ENCODE assay signal across 8 cellular contexts in the genomic region with DNA sequence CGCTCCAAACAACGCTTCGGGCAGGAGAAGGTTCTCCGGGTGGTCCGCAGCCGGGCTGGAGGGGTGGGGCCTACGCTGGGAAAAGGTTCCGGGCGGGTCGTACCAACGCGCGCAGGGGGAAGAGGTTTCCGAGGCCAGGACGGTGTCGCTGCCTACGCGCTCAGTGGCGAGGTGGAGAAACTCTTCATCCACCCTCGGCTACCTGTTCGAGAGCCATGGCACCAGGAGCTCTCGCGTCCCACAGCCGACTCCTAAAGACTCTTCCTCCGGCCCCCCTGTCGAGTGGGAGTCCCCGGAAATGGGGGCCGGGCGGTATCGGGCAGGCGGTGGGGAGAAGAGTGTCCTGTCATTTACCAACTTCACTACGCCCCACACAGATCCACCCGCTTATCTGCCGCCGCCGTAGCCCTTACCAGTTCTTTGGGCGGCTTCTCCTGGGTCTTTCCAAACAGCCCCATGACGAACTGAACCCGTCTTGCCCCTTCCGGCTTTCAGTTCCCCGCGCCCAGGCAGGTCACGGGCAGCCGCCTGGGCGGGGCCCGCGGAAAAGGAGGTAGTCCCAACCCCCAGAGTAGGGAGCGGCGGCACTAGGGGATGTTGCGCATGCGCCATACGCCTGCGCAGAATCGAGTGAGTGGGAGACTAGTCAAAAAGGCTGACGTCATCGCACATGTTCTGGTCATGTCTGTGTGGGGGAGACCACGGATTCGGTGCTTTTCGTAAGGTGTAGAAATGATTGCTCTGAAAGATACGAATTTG. TPM values are rescaled to one million over a fixed set of nuclear protein-coding genes. Genes with fewer than 3 reads are reported as not detected.
DNase-seq lines count a peak whose midpoint lies in the region; ATAC-seq, FAIRE-seq and TF ChIP-seq lines count a peak whose summit lies in the region.

A gene (minus strand): TSS at position 553 of the 759 bp plus-strand sequence. CDS start 95 bp downstream, at position 458.

- peak within 1 kb of the TSS; percentile 97 for H2AFZ ChIP-seq in OCI-LY7 (ENCODE audit: low read length)
- peak within 1 kb of the TSS; percentile 80 for H2AFZ ChIP-seq in endothelial cell of umbilical vein (ENCODE audit: low read depth, low read length)

- intact Hi-C loops in OCI-LY7 (cut with micrococcal nuclease; ENCODE audit: unreplicated experiment) (loop anchor here (1.0 to 2.0 kb wide), 3 partner anchors 59 to 526 kb away; a partner anchor contains a TSS), endothelial cell of umbilical vein (cut with micrococcal nuclease) (loop anchor here (1.0 to 2.0 kb wide), 3 partner anchors 21 to 122 kb away; a partner anchor contains a TSS)

- peak; percentile 87 for TF ChIP-seq POLR2A in endothelial cell of umbilical vein (IDR thresholded peaks at IDR 0.05; ENCODE audit: low read depth, low read length)

- H4K20me1 ChIP-seq in OCI-LY7 (ENCODE audit: insufficient read depth, low read length) (no peaks in the 10 kb centered on the region; the same call in 1 of the 2 replicates), endothelial cell of umbilical vein (replicated peaks; ENCODE audit: control insufficient read depth, extremely low read depth, insufficient read depth, low read length) (no peaks in the 10 kb centered on the region)

- dilution Hi-C loops in endothelial cell of umbilical vein (cut with MboI; ENCODE audit: extremely low pct_ligation_motif_present, low sequenced_read_pairs): no loop called here

- H3K4me3 ChIP-seq in OCI-LY7 (ENCODE audit: low read depth, low read length, poor library complexity, severe bottlenecking): peak within 1 kb of the TSS; percentile 88
- peak within 1 kb of the TSS; percentile 76 to 96 (median 78) for H3K4me3 ChIP-seq in endothelial cell of umbilical vein (replicated peaks in 1 of 3; ENCODE audit: insufficient read depth in 1 of 3, low read depth in 1 of 3, low read length in 3 of 3)

- peak within 1 kb of the TSS; percentile 97 for H3K9ac ChIP-seq in endothelial cell of umbilical vein (replicated peaks; ENCODE audit: extremely low read depth, insufficient read depth, low read length)

- H3K79me2 ChIP-seq in OCI-LY7 (ENCODE audit: insufficient read depth, low read depth, low read length): peaks cover 11% of the 10 kb centered on the region
- peaks cover 34% of the 10 kb centered on the region for H3K79me2 ChIP-seq in endothelial cell of umbilical vein (ENCODE audit: control insufficient read depth, insufficient read depth, low read length)

- no peaks in the 10 kb centered on the region for H3K9me1 ChIP-seq in endothelial cell of umbilical vein (replicated peaks; ENCODE audit: control insufficient read depth, extremely low read depth, insufficient read depth, low read length)

- H3K36me3 ChIP-seq in OCI-LY7 (ENCODE audit: insufficient read depth, low read length) (peaks cover 3% of the 10 kb centered on the region; the same call in 1 of the 2 replicates), endothelial cell of umbilical vein (ENCODE audit: control insufficient read depth in 2 of 2, extremely low read depth in 1 of 2, insufficient read depth in 2 of 2, low read length in 2 of 2) (no peaks in the 10 kb centered on the region)

- CTCF ChIA-PET in OCI-LY7 (lab: Charles Lee; ENCODE audit: unreplicated experiment): no interaction called here
- CTCF ChIA-PET in endothelial cell of umbilical vein (lab: Charles Lee): interaction anchor here (1.0 to 1.2 kb wide), 2 partner anchors 59 to 122 kb away, joined by 3 to 4 read pairs; a partner anchor contains a TSS

- H3K9me2 ChIP-seq in OCI-LY7 (ENCODE audit: insufficient read depth, low read length): no peaks in the 10 kb centered on the region

- TF ChIP-seq CTCF in D721Med (IDR thresholded peaks at IDR 0.05; ENCODE audit: insufficient read depth, missing control alignments) (no peak), OCI-LY7 (conservative IDR thresholded peaks at IDR 0.05; ENCODE audit: low read length) (no peak), endothelial cell of umbilical vein (IDR thresholded peaks at IDR 0.05; ENCODE audit: extremely low read depth in 1 of 2, insufficient read depth in 1 of 2, low read depth in 1 of 2, low read length in 2 of 2) (no peak)

- H3K27ac ChIP-seq in OCI-LY7 (ENCODE audit: low read depth, low read length, poor library complexity, severe bottlenecking) (peak within 1 kb of the TSS; percentile 88), endothelial cell of umbilical vein (ENCODE audit: insufficient read depth, low read depth, low read length) (peak within 1 kb of the TSS; percentile 97)

- DNase-seq in D721Med (ENCODE audit: insufficient read length, low spot score) (peak; percentile 75), HuH-7.5 (ENCODE audit: low spot score) (peak; percentile 95), OCI-LY7 (ENCODE audit: low spot score) (peak; percentile 98), activated T-cell treated with anti-CD3 and anti-CD28 coated beads for 1 hour (ENCODE audit: low read depth) (peak; percentile 95), endothelial cell of umbilical vein (ENCODE audit: low read depth, low spot score) (peak; percentile 98), middle frontal gyrus (ENCODE audit: extremely low spot score, low spot score) (peak; percentile 95)
- DNase-seq in stimulated activated CD8-positive, alpha-beta memory T cell treated with anti-CD3 and anti-CD28 coated beads, Interleukin-2, amount 100 ng/mL, for 48 hours (ENCODE audit: low read depth in 2 of 2): peak; percentile 94

- POLR2A ChIA-PET in OCI-LY7 (lab: Charles Lee): interaction anchor here (0.6 to 1.1 kb wide), 5 partner anchors 17 to 173 kb away, joined by 3 to 5 read pairs (median 4); no protein-coding TSS in a partner anchor
- POLR2A ChIA-PET in endothelial cell of umbilical vein (lab: Charles Lee): interaction anchor here (1.1 to 1.4 kb wide), 3 partner anchors 21 to 122 kb away, joined by 4 read pairs; a partner anchor contains a TSS

- FAIRE-seq in D721Med (lab: Jason Lieb, UNC): no peak
- peak; percentile 90 for FAIRE-seq in endothelial cell of umbilical vein (lab: Jason Lieb, UNC)

- H3K4me2 ChIP-seq in OCI-LY7 (ENCODE audit: low read length) (peak within 1 kb of the TSS; percentile 97), endothelial cell of umbilical vein (ENCODE audit: insufficient read depth, low read length) (peak within 1 kb of the TSS; percentile 92)

- no peaks in the 10 kb centered on the region for H3K27me3 ChIP-seq in endothelial cell of umbilical vein (ENCODE audit: control insufficient read depth in 2 of 2, insufficient read depth in 2 of 2, low read length in 2 of 2)

- BruUV-seq in OCI-LY7 (replicated peaks; lab: Mats Ljungman, UMichigan): no TSS peak
- no TSS peak for BruUV-seq in endothelial cell of umbilical vein (replicated peaks; lab: Mats Ljungman, UMichigan)

- no peaks in the 10 kb centered on the region for H3K9me3 ChIP-seq in OCI-LY7 (ENCODE audit: low read length)
- H3K9me3 ChIP-seq in endothelial cell of umbilical vein (replicated peaks; ENCODE audit: control insufficient read depth, insufficient read depth, low read length): no peaks in the 10 kb centered on the region

- peak; percentile 87 for ATAC-seq in GM21526 (IDR thresholded peaks at IDR 0.05; ENCODE audit: low FRiP score, unreplicated experiment)

- H3K4me1 ChIP-seq in OCI-LY7 (ENCODE audit: insufficient read depth, low read length, poor library complexity, severe bottlenecking) (peaks cover 14% of the 10 kb centered on the region), endothelial cell of umbilical vein (ENCODE audit: control insufficient read depth, extremely low read depth, insufficient read depth, low read length) (peaks cover 6% of the 10 kb centered on the region)

TF ChIP-seq in endothelial cell of umbilical vein, 7 proteins besides CTCF, POLR2A, EP300 and RAD21:
- TF ChIP-seq FOS (IDR thresholded peaks at IDR 0.05; ENCODE audit: borderline replicate concordance, insufficient read depth, low read length): no peak
- TF ChIP-seq EZH2 (IDR thresholded peaks at IDR 0.05; ENCODE audit: borderline replicate concordance, low read depth, low read length, severe bottlenecking): no peak
- no peak for TF ChIP-seq GATA2 (IDR thresholded peaks at IDR 0.05; ENCODE audit: insufficient read depth, insufficient read length, low read depth, low read length)
- TF ChIP-seq JUN (IDR thresholded peaks at IDR 0.05; ENCODE audit: borderline replicate concordance, insufficient read depth, insufficient read length, low read depth): peak; percentile 95
- TF ChIP-seq, protein P1, sequence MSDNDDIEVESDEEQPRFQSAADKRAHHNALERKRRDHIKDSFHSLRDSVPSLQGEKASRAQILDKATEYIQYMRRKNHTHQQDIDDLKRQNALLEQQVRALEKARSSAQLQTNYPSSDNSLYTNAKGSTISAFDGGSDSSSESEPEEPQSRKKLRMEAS (IDR thresholded peaks at IDR 0.05; ENCODE audit: insufficient read depth, insufficient read length): peak; percentile 88
- peak; percentile 23 for TF ChIP-seq MYC (IDR thresholded peaks at IDR 0.05; ENCODE audit: low read depth, low read length)
- peak; percentile 70 for TF ChIP-seq POLR2AphosphoS5 (IDR thresholded peaks at IDR 0.05; ENCODE audit: insufficient read depth, low read depth, low read length)
TF ChIP-seq in endothelial cell of umbilical vein: peak in this region for 4.

RNA-seq across cellular contexts. Expression of the gene that starts here (rescaled TPM):
- 8.5 and 12.8 TPM in 2 replicates for total RNA-seq in OCI-LY7 (2014; rRNA removed; shearing (Covaris generic))
- 23.0 and 27.2 TPM in 2 replicates for total RNA-seq in OCI-LY7 (2022)
- 86.3 and 92.2 TPM in 2 replicates for total RNA-seq in endothelial cell of umbilical vein
- polyA plus RNA-seq in endothelial cell of umbilical vein: 44.3 and 48.1 TPM in 2 replicates
- 86.2 and 101 TPM in 2 replicates for polyA plus RNA-seq in endothelial cell of umbilical vein (2011; cell fraction: cytosol; rRNA removed)
- polyA plus RNA-seq in endothelial cell of umbilical vein (2011; cell fraction: nucleus; rRNA removed): 36.6 and 39.9 TPM in 2 replicates
- polyA plus RNA-seq in endothelial cell of umbilical vein (2012): 99.2 and 114 TPM in 2 replicates
- 61.4 and 70.9 TPM in 2 replicates for polyA minus RNA-seq in endothelial cell of umbilical vein
- polyA minus RNA-seq in endothelial cell of umbilical vein (2011; cell fraction: cytosol; rRNA and poly(A)+ RNA removed): 12.9 TPM
- 18.6 and 30.0 TPM in 2 replicates for polyA minus RNA-seq in endothelial cell of umbilical vein (2011; cell fraction: nucleus; rRNA and poly(A)+ RNA removed)

Comparison
In these comparisons a context has a peak if more than half of its experiments do, and no peak if none do; other contexts are left out.
1. Peak in every context shown above with its lines: DNase-seq, ATAC-seq, H3K4me3 ChIP-seq and H3K27ac ChIP-seq.